Comparison of ENCODE assay signal across 9 cellular contexts in the genomic region with DNA sequence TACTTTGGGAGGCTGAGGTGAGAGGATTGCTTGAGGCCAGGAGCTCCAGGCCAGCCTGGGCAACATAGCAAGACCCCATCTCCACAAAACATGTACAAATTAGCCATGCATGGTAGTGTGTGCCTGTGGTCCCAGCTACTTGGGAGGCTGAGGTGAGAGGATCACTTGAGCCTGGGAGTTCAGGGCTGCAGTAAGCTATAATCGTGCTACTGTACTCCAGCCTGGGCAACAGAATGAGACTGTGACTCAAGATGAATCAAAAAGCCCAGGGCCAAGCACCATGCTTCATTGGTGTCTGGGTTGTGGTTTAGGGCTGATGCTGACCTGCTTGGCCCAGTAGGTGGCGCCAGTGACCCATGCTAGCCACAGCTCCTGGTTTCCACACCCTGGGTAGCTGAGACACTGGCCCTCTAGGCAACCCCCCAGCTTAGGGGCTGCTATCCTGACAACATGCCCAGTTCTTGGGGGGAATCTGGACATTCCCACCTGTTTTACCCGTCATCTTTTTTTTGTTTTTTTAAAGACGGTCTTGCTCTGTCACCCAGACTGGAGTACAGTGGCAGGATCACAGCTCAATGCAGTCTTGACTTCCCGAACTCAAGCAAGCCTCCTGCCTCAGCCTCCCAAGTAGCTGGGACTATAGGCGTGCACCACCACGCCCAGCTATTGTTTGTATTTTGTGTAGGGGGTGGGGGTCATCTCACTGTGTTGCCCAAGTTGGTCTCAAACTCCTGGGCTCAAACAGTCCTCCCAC. TPM values are rescaled to one million over a fixed set of nuclear protein-coding genes. Genes with fewer than 3 reads are reported as not detected.
DNase-seq lines count a peak whose midpoint lies in the region; ATAC-seq and TF ChIP-seq lines count a peak whose summit lies in the region.
"Had no signal": no experiment of that assay in that cellular context is flagged by ENCODE, and none has a peak within 500 bp of the region (broad histone marks: within the 10 kb centered on the region; RNA-seq: fewer than 3 reads in every experiment).

No MANE protein-coding gene starts in this region.

- no peaks in the 10 kb centered on the region for H3K27me3 Mint-ChIP-seq in T-helper 2 cell treated with Interferon-gamma antibody and Interleukin-4, amounts not matched to agents 5 μg/mL and 100 μg/mL, for 36 hours (ENCODE audit: low read depth)

- H3K4me1 ChIP-seq in right atrium auricular region (peaks cover 0 to 10% of the 10 kb centered on the region in 2 donors), gastrocnemius medialis (peaks cover 9 to 16% of the 10 kb centered on the region in 2 donors)

- intact Hi-C loops in gastrocnemius medialis (cut with DNase I; ENCODE audit: low total_unique reads): loop anchor here (1.0 to 10.0 kb wide), 3 partner anchors 59 to 723 kb away; a partner anchor contains a TSS

- DNase-seq in activated gamma-delta T cell treated with Interleukin-2 at 50 U/mL for 16 hours (peak; percentile 80), activated gamma-delta T cell (lab: John Stamatoyannopoulos, UW) (no peak), NB4 (ENCODE audit: low read depth) (peak; percentile 81), amygdala (lab: John Stamatoyannopoulos, UW) (peak in 50 of 56 donors; percentile 5 to 86 (median 53)), right atrium auricular region (ENCODE audit: low spot score) (peak; percentile 77), gastrocnemius medialis (peak; percentile 42 to 65)
- DNase-seq in T-helper 2 cell treated with Interferon-gamma antibody and Interleukin-4, amounts not matched to agents 5 μg/mL and 100 μg/mL, for 36 hours (ENCODE audit: low spot score): peak; percentile 76

- no peaks in the 10 kb centered on the region for H3K9me3 ChIP-seq in right atrium auricular region
- no peaks in the 10 kb centered on the region for H3K9me3 ChIP-seq in gastrocnemius medialis

- no peak overlapping the region for H3K4me3 Mint-ChIP-seq in T-helper 2 cell treated with Interferon-gamma antibody and Interleukin-4, amounts not matched to agents 5 μg/mL and 100 μg/mL, for 36 hours

- H3K4me1 Mint-ChIP-seq in T-helper 2 cell treated with Interferon-gamma antibody and Interleukin-4, amounts not matched to agents 5 μg/mL and 100 μg/mL, for 36 hours (ENCODE audit: low read depth): peaks cover 6% of the 10 kb centered on the region

- peaks cover 8% of the 10 kb centered on the region for H3K36me3 Mint-ChIP-seq in T-helper 2 cell treated with Interferon-gamma antibody and Interleukin-4, amounts not matched to agents 5 μg/mL and 100 μg/mL, for 36 hours (ENCODE audit: low read depth)

- no peak overlapping the region for H3K27ac Mint-ChIP-seq in T-helper 2 cell treated with Interferon-gamma antibody and Interleukin-4, amounts not matched to agents 5 μg/mL and 100 μg/mL, for 36 hours

- peaks cover 18% of the 10 kb centered on the region for H3K36me3 ChIP-seq in right atrium auricular region
- H3K36me3 ChIP-seq in gastrocnemius medialis: peaks cover 0 to 39% of the 10 kb centered on the region in 2 donors

- H3K4me3 ChIP-seq in NB4 (ENCODE audit: low read depth, low read length) (no peak overlapping the region), right atrium auricular region (no peak overlapping the region), gastrocnemius medialis (no peak overlapping the region)
- H3K4me3 ChIP-seq: skin epidermis had no signal

- TF ChIP-seq POLR2A in NB4 (IDR thresholded peaks at IDR 0.05; ENCODE audit: extremely low read depth, insufficient read length) (no peak), gastrocnemius medialis (IDR thresholded peaks at IDR 0.05) (no peak)

- TF ChIP-seq CTCF in NB4 (IDR thresholded peaks at IDR 0.05; ENCODE audit: low read depth, low read length) (peak; percentile 90), right atrium auricular region (IDR thresholded peaks at IDR 0.05) (peak; percentile 86 to 93), gastrocnemius medialis (IDR thresholded peaks at IDR 0.05 in 4 of 5, conservative IDR thresholded peaks at IDR 0.05 in 1 of 5) (peak; percentile 84 to 94 (median 92))

- in situ Hi-C loops in gastrocnemius medialis (cut with MboI; ENCODE audit: low sequenced_read_pairs in 4 of 4): loop anchor here (5.0 to 25.0 kb wide), 4 partner anchors 54 to 129 kb away; no protein-coding TSS in a partner anchor

- H3K27ac ChIP-seq in right atrium auricular region: no peak overlapping the region
- no peak overlapping the region for H3K27ac ChIP-seq in gastrocnemius medialis

- H3K27me3 ChIP-seq in right atrium auricular region: no peaks in the 10 kb centered on the region
- H3K27me3 ChIP-seq in gastrocnemius medialis: no peaks in the 10 kb centered on the region

- H3K9me3 Mint-ChIP-seq in T-helper 2 cell treated with Interferon-gamma antibody and Interleukin-4, amounts not matched to agents 5 μg/mL and 100 μg/mL, for 36 hours: no peaks in the 10 kb centered on the region

- ATAC-seq in gastrocnemius medialis: peak; percentile 72 to 80
- ATAC-seq in GM21515 (IDR thresholded peaks at IDR 0.05; ENCODE audit: unreplicated experiment): no peak

RNA-seq across cellular contexts. Expression of a gene that starts 5.5 kb away (rescaled TPM):
- total RNA-seq in right atrium auricular region (10 to 100 TPM; 56.7 to 65.5 TPM), gastrocnemius medialis (100 to 1,000 TPM in 1 of 4 donors, 10 to 100 TPM in 3; 73.1 to 110 (median 81.5) TPM)

RNA-seq across cellular contexts. Expression of a gene that starts 28.6 kb away (rescaled TPM):
- total RNA-seq in right atrium auricular region: under 1 TPM; 0.56 to 0.63 TPM
- not detected for total RNA-seq in gastrocnemius medialis
